Comparison of ENCODE assay signal across 1 cellular context in genomic region chr5:77812926-77813589, GRCh38.
TF ChIP-seq lines count a peak whose summit lies in the region.

No MANE protein-coding gene starts in this region.

TF ChIP-seq in HepG2, 621 proteins besides CTCF, POLR2A, EP300 and RAD21 (continued from another document and continues in another):
- TF ChIP-seq ZNF260 (CRISPR knock-in tag; IDR thresholded peaks at IDR 0.05; ENCODE audit: borderline replicate concordance, low read depth) = no peak
- no peak for TF ChIP-seq JUNB (CRISPR knock-in tag; IDR thresholded peaks at IDR 0.05; ENCODE audit: borderline replicate concordance)
- no peak for TF ChIP-seq BCL3 (CRISPR knock-in tag; IDR thresholded peaks at IDR 0.05)
- TF ChIP-seq ZNF460 (CRISPR knock-in tag; IDR thresholded peaks at IDR 0.05; ENCODE audit: borderline replicate concordance) = no peak; the same call in 1 of the 2 replicates
- TF ChIP-seq ZNF747 (CRISPR knock-in tag; IDR thresholded peaks at IDR 0.05; ENCODE audit: borderline replicate concordance) = no peak; the same call in 1 of the 2 replicates
- TF ChIP-seq FOXA3 (CRISPR knock-in tag; IDR thresholded peaks at IDR 0.05) = peak; percentile 76
- peak; percentile 85 for TF ChIP-seq RARA (CRISPR knock-in tag; IDR thresholded peaks at IDR 0.05)
- TF ChIP-seq ZNF382 (CRISPR knock-in tag; IDR thresholded peaks at IDR 0.05; ENCODE audit: borderline replicate concordance) = no peak
- TF ChIP-seq CHCHD3 (CRISPR knock-in tag; IDR thresholded peaks at IDR 0.05) = no peak
- no peak for TF ChIP-seq ZNF317 (CRISPR knock-in tag; IDR thresholded peaks at IDR 0.05)
- peak; percentile 65 for TF ChIP-seq ZNF629 (CRISPR knock-in tag; conservative IDR thresholded peaks at IDR 0.05)
- TF ChIP-seq ZEB1 (IDR thresholded peaks at IDR 0.05; ENCODE audit: insufficient replicate concordance, low read depth) = no peak
- no peak for TF ChIP-seq RFX1 (IDR thresholded peaks at IDR 0.05)
- TF ChIP-seq RFX3 (CRISPR knock-in tag; IDR thresholded peaks at IDR 0.05) = no peak
- TF ChIP-seq FOXK2 (IDR thresholded peaks at IDR 0.05) = no peak
- no peak for TF ChIP-seq TRAFD1 (CRISPR knock-in tag; IDR thresholded peaks at IDR 0.05; ENCODE audit: borderline replicate concordance)
- no peak for TF ChIP-seq SRSF4 (IDR thresholded peaks at IDR 0.05; ENCODE audit: low read depth, low read length, poor library complexity, severe bottlenecking)
- 0 out of 2 replicates have a peak, but pooled peaks have one; percentile 26 for TF ChIP-seq ZNF142 (CRISPR knock-in tag; IDR thresholded peaks at IDR 0.05)
- TF ChIP-seq MTF1 (CRISPR knock-in tag; IDR thresholded peaks at IDR 0.05) = no peak
- peak; percentile 93 for TF ChIP-seq HNF4G (IDR thresholded peaks at IDR 0.05; ENCODE audit: borderline replicate concordance, low read depth, low read length)
- peak; percentile 97 for TF ChIP-seq HNF4G (CRISPR knock-in tag; IDR thresholded peaks at IDR 0.05; ENCODE audit: borderline replicate concordance, low read depth)
- no peak for TF ChIP-seq ZNF879 (CRISPR knock-in tag; IDR thresholded peaks at IDR 0.05)
- TF ChIP-seq FOXP4 (CRISPR knock-in tag; IDR thresholded peaks at IDR 0.05) = peak; percentile 82
- TF ChIP-seq ZNF724P (CRISPR knock-in tag; IDR thresholded peaks at IDR 0.05; ENCODE audit: borderline replicate concordance) = no peak
- no peak for TF ChIP-seq KIAA2018 (CRISPR knock-in tag; IDR thresholded peaks at IDR 0.05; ENCODE audit: borderline replicate concordance)
- peak; percentile 86 for TF ChIP-seq ZNF264 (CRISPR knock-in tag; IDR thresholded peaks at IDR 0.05)
- no peak for TF ChIP-seq BRF2 (CRISPR knock-in tag; IDR thresholded peaks at IDR 0.05)
- TF ChIP-seq HMGXB4 (CRISPR knock-in tag; IDR thresholded peaks at IDR 0.05; ENCODE audit: borderline replicate concordance in 1 of 2, low read depth in 1 of 2) = 0 out of 4 replicates have a peak, but pooled peaks of 1 of the 2 experiments have one; percentile 28
- TF ChIP-seq SOX13 (IDR thresholded peaks at IDR 0.05) = peak; percentile 30; the same call in 1 of the 2 replicates
- peak in 1 of 2 experiments; percentile 83; a peak in 2 of 4 replicates for TF ChIP-seq SOX13 (CRISPR knock-in tag; conservative IDR thresholded peaks at IDR 0.05 in 1 of 2, IDR thresholded peaks at IDR 0.05 in 1 of 2)
- TF ChIP-seq ZNF503 (CRISPR knock-in tag; IDR thresholded peaks at IDR 0.05) = peak; percentile 69; the same call in 1 of the 2 replicates
